20 cellular contexts compared by ENCODE assay signal in genomic region chr3:77259701-77260100, GRCh38.
"Had no signal": no experiment of that assay in that cellular context is flagged by ENCODE, and none has a peak within 500 bp of the region (broad histone marks: within the 10 kb centered on the region; RNA-seq: fewer than 3 reads in every experiment).

No MANE protein-coding gene starts in this region.

- H3K9me3 ChIP-seq: body of pancreas, testis, uterus had no signal

- H3K27ac ChIP-seq: body of pancreas, coronary artery, hepatocyte, testis, uterus had no signal

- H3K36me3 ChIP-seq: uterus had no signal

- H3K4me3 ChIP-seq: body of pancreas, coronary artery, hepatocyte, testis, uterus had no signal

- H3K27me3 ChIP-seq: body of pancreas, hepatocyte, testis, uterus had no signal

- ATAC-seq: activated CD4-positive, CD25-positive, alpha-beta regulatory T cell treated with anti-CD3 and anti-CD28 coated beads, Interleukin-2, amount 50 U/mL, for 24 hours; activated naive CD4-positive, alpha-beta T cell treated with anti-CD3 and anti-CD28 coated beads, Interleukin-2, amount 50 U/mL, for 72 hours; body of pancreas; left ventricle myocardium superior; sciatic nerve; stimulated activated naive CD8-positive, alpha-beta T cell treated with anti-CD3 and anti-CD28 coated beads, Interleukin-15, amount 100 ng/mL, for 72 hours had no signal

- DNase-seq: activated effector memory CD4-positive, alpha-beta T cell treated with anti-CD3 and anti-CD28 coated beads, Interleukin-2, amount 50 U/mL, for 16 hours; activated T-cell treated with anti-CD3 and anti-CD28 coated beads, Interleukin-2, amount 50 U/mL, for 24 hours; amniotic stem cell; body of pancreas; central memory CD4-positive, alpha-beta T cell; effector CD8-positive, alpha-beta T cell; kidney; left ventricle myocardium superior; mesenchymal stem cell; nephron progenitor cell; stimulated activated CD4-positive, alpha-beta T cell treated with anti-CD3 and anti-CD28 coated beads, Interleukin-2, amount 100 ng/mL, for 48 hours; stimulated activated CD8-positive, alpha-beta memory T cell treated with anti-CD3 and anti-CD28 coated beads, Interleukin-4, amount 100 ng/mL, for 48 hours; stimulated activated naive CD8-positive, alpha-beta T cell treated with anti-CD3 and anti-CD28 coated beads, Interleukin-15, amount 100 ng/mL, for 72 hours; testis; uterus had no signal

- H3K4me1 ChIP-seq: body of pancreas, testis, uterus had no signal
